ENCODE assay signal across 15 cellular contexts in genomic region chr3:42714151-42714852, GRCh38. TPM values are rescaled to one million over a fixed set of nuclear protein-coding genes. Genes with fewer than 3 reads are reported as not detected.
A peak's percentile ranks its signal among the peaks of the same experiment; 100 is the strongest.
DNase-seq lines count a peak whose midpoint lies in the region; ATAC-seq and TF ChIP-seq lines count a peak whose summit lies in the region.
"Had no signal": no experiment of that assay in that cellular context is flagged by ENCODE, and none has a peak within 500 bp of the region (broad histone marks: within the 10 kb centered on the region; RNA-seq: fewer than 3 reads in every experiment).

No MANE protein-coding gene starts in this region.

- DNase-seq in activated naive CD4-positive, alpha-beta T cell treated with anti-CD3 and anti-CD28 coated beads, Interleukin-2, amount 10 ng/mL, durations not matched to agents 7 days and 5 days, result peak; percentile 5
- DNase-seq in activated naive CD4-positive, alpha-beta T cell (lab: John Stamatoyannopoulos, UW), result no peak
- DNase-seq in mucosa of descending colon (no peak), foreskin fibroblast (no peak), DMS53 treated with DMSO at 0.1 percent for 48 hours (lab: John Stamatoyannopoulos, UW; ENCODE audit: unreplicated experiment) (no peak)
- DNase-seq: 8988T; CD4-positive, CD25-positive, alpha-beta regulatory T cell; DMS53; EL; GOT3; H9; HFFc6 had no signal

- H3K4me3 ChIP-seq in HEK293 (ENCODE audit: low read depth, low read length) (no peak overlapping the region), mucosa of descending colon (no peak overlapping the region), foreskin fibroblast (ENCODE audit: low read depth in 1 of 2, low read length in 2 of 2) (no peak overlapping the region)
- H3K4me3 ChIP-seq: BLaER1 treated with 17β-estradiol and CSF1 and Interleukin-3, amounts not matched to agents 10 nM and 100 nM had no signal

- H3K27ac ChIP-seq in HEK293 (ENCODE audit: extremely low read depth, low read depth, low read length), result no peak overlapping the region
- H3K27ac ChIP-seq: BLaER1 treated with 17β-estradiol and CSF1 and Interleukin-3, amounts not matched to agents 10 nM and 100 nM had no signal

- POLR2A ChIA-PET in HEK293 (lab: Yijun Ruan, JAX), result no interaction called here

- no peaks in the 10 kb centered on the region for H3K9me3 Mint-ChIP-seq in activated naive CD4-positive, alpha-beta T cell treated with anti-CD3 and anti-CD28 coated beads, Interleukin-2, amount 10 ng/mL, durations not matched to agents 7 days and 5 days
- H3K9me3 Mint-ChIP-seq: H9, HFFc6 had no signal

- H3K4me1 Mint-ChIP-seq in activated naive CD4-positive, alpha-beta T cell treated with anti-CD3 and anti-CD28 coated beads, Interleukin-2, amount 10 ng/mL, durations not matched to agents 7 days and 5 days, result no peaks in the 10 kb centered on the region
- H3K4me1 Mint-ChIP-seq: CD4-positive, CD25-positive, alpha-beta regulatory T cell had no signal

- CTCF ChIA-PET in activated naive CD4-positive, alpha-beta T cell treated with anti-CD3 and anti-CD28 coated beads, Interleukin-2, amount 10 ng/mL, durations not matched to agents 7 days and 5 days (lab: Charles Lee), result no interaction called here
- CTCF ChIA-PET in HEK293 (lab: Yijun Ruan, JAX), result interaction anchor here (1.2 kb wide), 1 partner anchor 31 kb away, joined by 4 read pairs; no protein-coding TSS in a partner anchor

- intact Hi-C loops in mucosa of descending colon (cut with DNase I, micrococcal nuclease), result no loop called here

- H3K36me3 Mint-ChIP-seq in activated naive CD4-positive, alpha-beta T cell treated with anti-CD3 and anti-CD28 coated beads, Interleukin-2, amount 10 ng/mL, durations not matched to agents 7 days and 5 days, result no peaks in the 10 kb centered on the region
- H3K36me3 Mint-ChIP-seq: CD4-positive, CD25-positive, alpha-beta regulatory T cell had no signal

- H3K27me3 Mint-ChIP-seq in activated naive CD4-positive, alpha-beta T cell treated with anti-CD3 and anti-CD28 coated beads, Interleukin-2, amount 10 ng/mL, durations not matched to agents 7 days and 5 days, result peaks cover 21% of the 10 kb centered on the region

- H3K36me3 ChIP-seq in HEK293 (ENCODE audit: control insufficient read depth in 2 of 2, insufficient read depth in 1 of 2, low read length in 2 of 2) (no peaks in the 10 kb centered on the region), mucosa of descending colon (ENCODE audit: low read depth) (no peaks in the 10 kb centered on the region)
- H3K36me3 ChIP-seq: BLaER1 treated with 17β-estradiol and CSF1 and Interleukin-3, amounts not matched to agents 10 nM and 100 nM had no signal

- peak; percentile 62 for ATAC-seq in mucosa of descending colon
- no peak for ATAC-seq in GM19395 (IDR thresholded peaks at IDR 0.05; ENCODE audit: unreplicated experiment)

- H3K9me3 ChIP-seq in HEK293 (ENCODE audit: control insufficient read depth, insufficient read depth, low read depth, low read length) (no peaks in the 10 kb centered on the region), mucosa of descending colon (no peaks in the 10 kb centered on the region)
- H3K9me3 ChIP-seq: BLaER1 treated with 17β-estradiol and CSF1 and Interleukin-3, amounts not matched to agents 10 nM and 100 nM had no signal

- H3K4me1 ChIP-seq in HEK293 (ENCODE audit: control insufficient read depth, insufficient read depth, low read length) (no peaks in the 10 kb centered on the region), mucosa of descending colon (ENCODE audit: low read depth) (no peaks in the 10 kb centered on the region)
- H3K4me1 ChIP-seq: BLaER1 treated with 17β-estradiol and CSF1 and Interleukin-3, amounts not matched to agents 10 nM and 100 nM had no signal

- no peak overlapping the region for H3K27ac Mint-ChIP-seq in activated naive CD4-positive, alpha-beta T cell treated with anti-CD3 and anti-CD28 coated beads, Interleukin-2, amount 10 ng/mL, durations not matched to agents 7 days and 5 days
- H3K27ac Mint-ChIP-seq: CD4-positive, CD25-positive, alpha-beta regulatory T cell; H9; HFFc6 had no signal

- no peak overlapping the region for H3K4me3 Mint-ChIP-seq in activated naive CD4-positive, alpha-beta T cell treated with anti-CD3 and anti-CD28 coated beads, Interleukin-2, amount 10 ng/mL, durations not matched to agents 7 days and 5 days
- H3K4me3 Mint-ChIP-seq: CD4-positive, CD25-positive, alpha-beta regulatory T cell; H9; HFFc6 had no signal

- TF ChIP-seq CTCF in HEK293 (tag by site-specific recombination; IDR thresholded peaks at IDR 0.05) (no peak), mucosa of descending colon (IDR thresholded peaks at IDR 0.05) (no peak), foreskin fibroblast (IDR thresholded peaks at IDR 0.05; ENCODE audit: low read depth, low read length) (no peak)

TF ChIP-seq in HEK293, 187 proteins besides CTCF, POLR2A, EP300 and RAD21:
- TF ChIP-seq PRDM4 (tag by site-specific recombination; IDR thresholded peaks at IDR 0.05) (peak; percentile 81), ZNF488 (tag by site-specific recombination; IDR thresholded peaks at IDR 0.05) (no peak)

RNA-seq across cellular contexts. Expression of gene HHATL, which starts 11.7 kb away (rescaled TPM):
- total RNA-seq in mucosa of descending colon, result under 1 TPM in 1 of 3 donors, not detected in 2; 0.70 TPM
- total RNA-seq: CD4-positive, CD25-positive, alpha-beta regulatory T cell; HFFc6 had no signal

RNA-seq across cellular contexts. Expression of gene KLHL40, which starts 29.0 kb away (rescaled TPM):
- not detected for total RNA-seq in mucosa of descending colon
- total RNA-seq: CD4-positive, CD25-positive, alpha-beta regulatory T cell; H9; HFFc6 had no signal

RNA-seq across cellular contexts. Expression of gene CCDC13, which starts 58.8 kb away (rescaled TPM):
- total RNA-seq in mucosa of descending colon, result 1 to 10 TPM; 2.2 to 3.3 (median 3.0) TPM
- total RNA-seq: H9 had no signal
